Comparison of ENCODE assay signal across 18 cellular contexts in genomic region chr6:71298459-71298858, GRCh38. TPM values are rescaled to one million over a fixed set of nuclear protein-coding genes. Genes with fewer than 3 reads are reported as not detected.
DNase-seq lines count a peak whose midpoint lies in the region; ATAC-seq and TF ChIP-seq lines count a peak whose summit lies in the region.
"Had no signal": no experiment of that assay in that cellular context is flagged by ENCODE, and none has a peak within 500 bp of the region (broad histone marks: within the 10 kb centered on the region; RNA-seq: fewer than 3 reads in every experiment).

No MANE protein-coding gene starts in this region.

- H3K4me2 ChIP-seq in mesendoderm (ENCODE audit: low read length) = no peak overlapping the region

- POLR2A ChIA-PET in activated CD4-positive, alpha-beta memory T cell treated with anti-CD3 and anti-CD28 coated beads, Interleukin-2, amount 10 ng/mL, durations not matched to agents 7 days and 5 days (lab: Charles Lee) = interaction anchor here (1.1 to 1.5 kb wide), 2 partner anchors 8 to 10 kb away, joined by 3 to 5 read pairs; partner anchors contain the start of gene OGFRL1

- H3K79me2 ChIP-seq in mesendoderm (ENCODE audit: control insufficient read depth, insufficient read depth, low read length) = no peaks in the 10 kb centered on the region

- H3K9me3 Mint-ChIP-seq in endodermal cell = no peaks in the 10 kb centered on the region
- no peaks in the 10 kb centered on the region for H3K9me3 Mint-ChIP-seq in activated CD4-positive, alpha-beta memory T cell treated with anti-CD3 and anti-CD28 coated beads, Interleukin-2, amount 10 ng/mL, durations not matched to agents 7 days and 5 days
- H3K9me3 Mint-ChIP-seq in activated naive CD4-positive, alpha-beta T cell treated with anti-CD3 and anti-CD28 coated beads, Interleukin-2, amount 10 ng/mL, durations not matched to agents 7 days and 5 days = no peaks in the 10 kb centered on the region
- H3K9me3 Mint-ChIP-seq: CD4-positive, CD25-positive, alpha-beta regulatory T cell; CD8-positive, alpha-beta memory T cell had no signal

- DNase-seq in RWPE2 (ENCODE audit: low spot score) = no peak
- no peak for DNase-seq in endodermal cell
- DNase-seq in mesendoderm = peak; percentile 67
- DNase-seq in activated CD4-positive, alpha-beta memory T cell treated with anti-CD3 and anti-CD28 coated beads, Interleukin-2, amount 10 ng/mL, durations not matched to agents 7 days and 5 days = no peak
- no peak for DNase-seq in NOMO-1 treated with DMSO at 0.1 percent for 48 hours (lab: John Stamatoyannopoulos, UW; ENCODE audit: unreplicated experiment)
- DNase-seq in activated naive CD4-positive, alpha-beta T cell treated with anti-CD3 and anti-CD28 coated beads, Interleukin-2, amount 10 ng/mL, durations not matched to agents 7 days and 5 days = no peak
- DNase-seq in NCI-H2171 (lab: John Stamatoyannopoulos, UW) = no peak
- DNase-seq: ACHN; BE2C; C1 segment of cervical spinal cord; CD4-positive, CD25-positive, alpha-beta regulatory T cell; CD8-positive, alpha-beta memory T cell; COR-L47; DMS 273 treated with DMSO at 0.1 percent for 48 hours; DMS53; GM23248; HCEC 1CT; IMR-90 had no signal

- peaks cover 18% of the 10 kb centered on the region for H3K4me1 ChIP-seq in RWPE2 (ENCODE audit: insufficient read depth, poor library complexity, severe bottlenecking)
- peaks cover 2% of the 10 kb centered on the region for H3K4me1 ChIP-seq in endodermal cell (ENCODE audit: control insufficient read depth, insufficient read depth, low read length)
- H3K4me1 ChIP-seq in mesendoderm (ENCODE audit: control insufficient read depth, low read depth, low read length) = no peaks in the 10 kb centered on the region
- H3K4me1 ChIP-seq: BE2C had no signal

- H3K56ac ChIP-seq in mesendoderm (ENCODE audit: low read length) = no peak overlapping the region

- H3K18ac ChIP-seq in mesendoderm (ENCODE audit: low read length) = no peak overlapping the region

- no peak overlapping the region for H2BK120ac ChIP-seq in mesendoderm (ENCODE audit: low read depth, low read length)

- H3K36me3 ChIP-seq in RWPE2 (ENCODE audit: low read depth) (peaks cover 96% of the 10 kb centered on the region), endodermal cell (ENCODE audit: control insufficient read depth, insufficient read depth, low read length) (peaks cover 8% of the 10 kb centered on the region), mesendoderm (ENCODE audit: control insufficient read depth, insufficient read depth, low read length) (no peaks in the 10 kb centered on the region)

- no peak overlapping the region for H2AK5ac ChIP-seq in mesendoderm (ENCODE audit: low read length)

- H3K27ac Mint-ChIP-seq in endodermal cell = no peak overlapping the region
- no peak overlapping the region for H3K27ac Mint-ChIP-seq in activated CD4-positive, alpha-beta memory T cell treated with anti-CD3 and anti-CD28 coated beads, Interleukin-2, amount 10 ng/mL, durations not matched to agents 7 days and 5 days
- H3K27ac Mint-ChIP-seq in activated naive CD4-positive, alpha-beta T cell treated with anti-CD3 and anti-CD28 coated beads, Interleukin-2, amount 10 ng/mL, durations not matched to agents 7 days and 5 days = no peak overlapping the region
- H3K27ac Mint-ChIP-seq: CD4-positive, CD25-positive, alpha-beta regulatory T cell had no signal

- H3K4me1 Mint-ChIP-seq in endodermal cell = peaks cover 14% of the 10 kb centered on the region
- H3K4me1 Mint-ChIP-seq in activated CD4-positive, alpha-beta memory T cell treated with anti-CD3 and anti-CD28 coated beads, Interleukin-2, amount 10 ng/mL, durations not matched to agents 7 days and 5 days = no peaks in the 10 kb centered on the region
- no peaks in the 10 kb centered on the region for H3K4me1 Mint-ChIP-seq in activated naive CD4-positive, alpha-beta T cell treated with anti-CD3 and anti-CD28 coated beads, Interleukin-2, amount 10 ng/mL, durations not matched to agents 7 days and 5 days

- peaks cover 18% of the 10 kb centered on the region for H3K36me3 Mint-ChIP-seq in endodermal cell (ENCODE audit: low read depth)
- H3K36me3 Mint-ChIP-seq in activated CD4-positive, alpha-beta memory T cell treated with anti-CD3 and anti-CD28 coated beads, Interleukin-2, amount 10 ng/mL, durations not matched to agents 7 days and 5 days (ENCODE audit: low read depth) = peaks cover 38% of the 10 kb centered on the region
- peaks cover 23% of the 10 kb centered on the region for H3K36me3 Mint-ChIP-seq in activated naive CD4-positive, alpha-beta T cell treated with anti-CD3 and anti-CD28 coated beads, Interleukin-2, amount 10 ng/mL, durations not matched to agents 7 days and 5 days

- H2BK15ac ChIP-seq in mesendoderm (replicated peaks; ENCODE audit: low read depth) = no peak overlapping the region

- TF ChIP-seq CTCF in RWPE2 (IDR thresholded peaks at IDR 0.05; ENCODE audit: poor library complexity, severe bottlenecking) = no peak
- TF ChIP-seq CTCF in endodermal cell (conservative IDR thresholded peaks at IDR 0.05) = peak; percentile 22

- no peak overlapping the region for H3K23ac ChIP-seq in mesendoderm (ENCODE audit: low read length)

- CTCF ChIA-PET in activated CD4-positive, alpha-beta memory T cell treated with anti-CD3 and anti-CD28 coated beads, Interleukin-2, amount 10 ng/mL, durations not matched to agents 7 days and 5 days (lab: Charles Lee) = no interaction called here
- CTCF ChIA-PET in activated naive CD4-positive, alpha-beta T cell treated with anti-CD3 and anti-CD28 coated beads, Interleukin-2, amount 10 ng/mL, durations not matched to agents 7 days and 5 days (lab: Charles Lee) = interaction anchor here (0.6 to 1.0 kb wide), 2 partner anchors 10 to 358 kb away, joined by 3 to 4 read pairs; no protein-coding TSS in a partner anchor

- no peak overlapping the region for H3K4me3 ChIP-seq in RWPE2 (ENCODE audit: severe bottlenecking)
- H3K4me3 ChIP-seq in endodermal cell (ENCODE audit: low read length) = no peak overlapping the region
- no peak overlapping the region for H3K4me3 ChIP-seq in mesendoderm (ENCODE audit: low read length)
- H3K4me3 ChIP-seq: GM23248 had no signal

- no peaks in the 10 kb centered on the region for H3K79me1 ChIP-seq in mesendoderm (ENCODE audit: low read length)

- H3K27ac ChIP-seq in RWPE2 (ENCODE audit: poor library complexity, severe bottlenecking) = peak overlapping the region; percentile 50
- no peak overlapping the region for H3K27ac ChIP-seq in endodermal cell (ENCODE audit: low read depth, low read length)
- no peak overlapping the region for H3K27ac ChIP-seq in mesendoderm (ENCODE audit: low read depth, low read length)

- no peak overlapping the region for H3K4ac ChIP-seq in mesendoderm (ENCODE audit: low read depth, low read length)

- no CpG with 5 or more reads among the region's 1 CpG for WGBS in endodermal cell (ENCODE audit: insufficient coverage in 1 of 2, insufficient read length in 1 of 2), 2 experiments
- no CpG with 5 or more reads among the region's 1 CpG for WGBS in mesendoderm (ENCODE audit: extremely low coverage, insufficient coverage, low lambda C conversion rate)

- no peak overlapping the region for H2BK5ac ChIP-seq in mesendoderm (ENCODE audit: low read length)

- no peak overlapping the region for H4K5ac ChIP-seq in mesendoderm (ENCODE audit: low read length)

- ATAC-seq in RWPE2 (ENCODE audit: low read depth) = no peak

- H3K27me3 ChIP-seq in RWPE2 (ENCODE audit: insufficient read depth, poor library complexity, severe bottlenecking) (no peaks in the 10 kb centered on the region), endodermal cell (ENCODE audit: control insufficient read depth, insufficient read depth, low read length, poor library complexity, severe bottlenecking) (no peaks in the 10 kb centered on the region), mesendoderm (ENCODE audit: insufficient read depth, low read length, poor library complexity) (no peaks in the 10 kb centered on the region)
- H3K27me3 ChIP-seq: BE2C had no signal

- no peak overlapping the region for H4K8ac ChIP-seq in mesendoderm (ENCODE audit: low read depth, low read length)

- H3K9ac ChIP-seq in endodermal cell (ENCODE audit: extremely low read depth, low read length, poor library complexity, severe bottlenecking) (no peak overlapping the region), mesendoderm (ENCODE audit: low read length) (no peak overlapping the region)
- H3K9ac ChIP-seq: GM23248 had no signal

- no peak overlapping the region for H3K4me3 Mint-ChIP-seq in endodermal cell
- H3K4me3 Mint-ChIP-seq in activated CD4-positive, alpha-beta memory T cell treated with anti-CD3 and anti-CD28 coated beads, Interleukin-2, amount 10 ng/mL, durations not matched to agents 7 days and 5 days = no peak overlapping the region
- H3K4me3 Mint-ChIP-seq in activated naive CD4-positive, alpha-beta T cell treated with anti-CD3 and anti-CD28 coated beads, Interleukin-2, amount 10 ng/mL, durations not matched to agents 7 days and 5 days = no peak overlapping the region
- H3K4me3 Mint-ChIP-seq: CD4-positive, CD25-positive, alpha-beta regulatory T cell; CD8-positive, alpha-beta memory T cell had no signal

- no peaks in the 10 kb centered on the region for H3K27me3 Mint-ChIP-seq in endodermal cell (ENCODE audit: insufficient read depth)
- H3K27me3 Mint-ChIP-seq in activated CD4-positive, alpha-beta memory T cell treated with anti-CD3 and anti-CD28 coated beads, Interleukin-2, amount 10 ng/mL, durations not matched to agents 7 days and 5 days = no peaks in the 10 kb centered on the region
- H3K27me3 Mint-ChIP-seq in activated naive CD4-positive, alpha-beta T cell treated with anti-CD3 and anti-CD28 coated beads, Interleukin-2, amount 10 ng/mL, durations not matched to agents 7 days and 5 days = no peaks in the 10 kb centered on the region
- H3K27me3 Mint-ChIP-seq: CD4-positive, CD25-positive, alpha-beta regulatory T cell; CD8-positive, alpha-beta memory T cell had no signal

- H3K9me3 ChIP-seq in RWPE2 (ENCODE audit: severe bottlenecking) = no peaks in the 10 kb centered on the region
- no peaks in the 10 kb centered on the region for H3K9me3 ChIP-seq in endodermal cell (ENCODE audit: control insufficient read depth, low read length)
- H3K9me3 ChIP-seq: BE2C had no signal

RNA-seq across cellular contexts. Expression of gene OGFRL1, which starts 9.8 kb away (rescaled TPM):
- total RNA-seq in endodermal cell = 1 to 10 TPM; 9.1 to 9.4 TPM
- polyA plus RNA-seq in endodermal cell (2013, experiment 1 of 2) = 6.9 TPM
- polyA plus RNA-seq in endodermal cell (2013, experiment 2 of 2) = 6.5 TPM
- polyA plus RNA-seq in mesendoderm (2013, experiment 1 of 2) = 5.6 TPM
- 5.9 TPM for polyA plus RNA-seq in mesendoderm (2013, experiment 2 of 2)
- 10 to 100 TPM in 1 of 2 experiments, 1 to 10 TPM in 1; 9.9 to 11.7 TPM for total RNA-seq in activated CD4-positive, alpha-beta memory T cell treated with anti-CD3 and anti-CD28 coated beads, Interleukin-2, amount 10 ng/mL, durations not matched to agents 7 days and 5 days
